Comparison of ENCODE assay signal across 21 cellular contexts in the genomic region with DNA sequence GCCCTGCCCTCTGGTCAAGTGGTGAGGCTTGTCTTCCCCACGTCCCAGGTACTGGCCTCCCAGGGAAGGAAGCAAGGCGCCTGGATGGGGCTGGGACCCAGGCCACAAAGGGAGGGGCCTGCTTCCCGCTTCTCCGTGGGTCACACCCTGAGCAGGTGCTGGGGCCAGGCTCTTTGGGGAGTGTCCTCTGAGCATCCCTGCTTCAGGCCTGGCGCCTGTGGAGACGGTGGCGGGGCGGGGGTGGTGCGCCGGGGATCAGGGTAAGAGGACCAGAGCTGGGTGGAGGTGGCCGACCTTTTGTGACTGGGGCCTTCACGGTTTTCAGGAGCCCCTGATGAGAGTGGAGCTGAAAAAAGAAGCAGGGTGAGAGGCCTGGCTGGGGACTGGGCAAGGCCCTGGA.
"Had no signal": no experiment of that assay in that cellular context is flagged by ENCODE, and none has a peak within 500 bp of the region (broad histone marks: within the 10 kb centered on the region; RNA-seq: fewer than 3 reads in every experiment).

No MANE protein-coding gene starts in this region.

- H3K27me3 ChIP-seq: breast epithelium, dorsolateral prefrontal cortex, heart left ventricle, pancreas, vagina had no signal

- H3K4me1 ChIP-seq: pancreas had no signal

- H3K27ac ChIP-seq: breast epithelium, dorsolateral prefrontal cortex, epithelial cell of prostate, heart left ventricle, pancreas, thoracic aorta, vagina, WERI-Rb-1 had no signal

- H3K4me1 Mint-ChIP-seq: activated naive CD8-positive, alpha-beta T cell treated with anti-CD3 and anti-CD28 coated beads, Interleukin-2, amount 10 ng/mL, durations not matched to agents 7 days and 5 days; central memory CD8-positive, alpha-beta T cell had no signal

- H3K4me3 ChIP-seq: breast epithelium, dorsolateral prefrontal cortex, heart left ventricle, pancreas, thoracic aorta, vagina had no signal

- H3K27me3 Mint-ChIP-seq: activated naive CD8-positive, alpha-beta T cell treated with anti-CD3 and anti-CD28 coated beads, Interleukin-2, amount 10 ng/mL, durations not matched to agents 7 days and 5 days; central memory CD8-positive, alpha-beta T cell; natural killer cell treated with Interleukin-12 subunit alpha and Interleukin-12 subunit beta and Interleukin-15 and Interleukin-18, amount 100 ng/mL, for 72 hours; type B pancreatic cell had no signal

- H3K9me3 ChIP-seq: breast epithelium, heart left ventricle, pancreas, thoracic aorta, vagina had no signal

- H3K4me3 Mint-ChIP-seq: activated naive CD4-positive, alpha-beta T cell treated with anti-CD3 and anti-CD28 coated beads for 36 hours; activated naive CD8-positive, alpha-beta T cell treated with anti-CD3 and anti-CD28 coated beads, Interleukin-2, amount 10 ng/mL, durations not matched to agents 7 days and 5 days; activated T-cell treated with anti-CD3 and anti-CD28 coated beads, Interleukin-2, amount 50 U/mL, for 72 hours; central memory CD8-positive, alpha-beta T cell; natural killer cell treated with Interleukin-12 subunit alpha and Interleukin-12 subunit beta and Interleukin-15 and Interleukin-18, amount 100 ng/mL, for 72 hours; type B pancreatic cell had no signal

- DNase-seq: activated CD8-positive, alpha-beta memory T cell treated with anti-CD3 and anti-CD28 coated beads, Interleukin-2, amount 50 U/mL, for 48 hours; activated effector memory CD4-positive, alpha-beta T cell treated with Interleukin-2 at 50 U/mL for 16 hours; activated naive CD4-positive, alpha-beta T cell treated with anti-CD3 and anti-CD28 coated beads for 36 hours; activated naive CD8-positive, alpha-beta T cell treated with anti-CD3 and anti-CD28 coated beads, Interleukin-2, amount 10 ng/mL, durations not matched to agents 7 days and 5 days; activated T-cell treated with anti-CD3 and anti-CD28 coated beads, Interleukin-2, amount 50 U/mL, for 72 hours; amniotic stem cell; dorsolateral prefrontal cortex; heart left ventricle; midbrain; pancreas; right cardiac atrium; stimulated activated CD4-positive, alpha-beta T cell treated with anti-CD3 and anti-CD28 coated beads, Interleukin-4, amount 100 ng/mL, for 24 hours; stimulated activated naive CD4-positive, alpha-beta T cell treated with Interleukin-2 at 50 U/mL for 16 hours; WERI-Rb-1 had no signal

- ATAC-seq: activated T-cell treated with anti-CD3 and anti-CD28 coated beads, Interleukin-2, amount 50 U/mL, for 72 hours; natural killer cell treated with Interleukin-12 subunit alpha and Interleukin-12 subunit beta and Interleukin-15 and Interleukin-18, amount 100 ng/mL, for 72 hours; pancreas; right cardiac atrium had no signal

- H3K9me3 Mint-ChIP-seq: activated naive CD4-positive, alpha-beta T cell treated with anti-CD3 and anti-CD28 coated beads for 36 hours; activated naive CD8-positive, alpha-beta T cell treated with anti-CD3 and anti-CD28 coated beads, Interleukin-2, amount 10 ng/mL, durations not matched to agents 7 days and 5 days; activated T-cell treated with anti-CD3 and anti-CD28 coated beads, Interleukin-2, amount 50 U/mL, for 72 hours; central memory CD8-positive, alpha-beta T cell; natural killer cell treated with Interleukin-12 subunit alpha and Interleukin-12 subunit beta and Interleukin-15 and Interleukin-18, amount 100 ng/mL, for 72 hours; type B pancreatic cell had no signal

- H3K27ac Mint-ChIP-seq: activated naive CD4-positive, alpha-beta T cell treated with anti-CD3 and anti-CD28 coated beads for 36 hours; activated naive CD8-positive, alpha-beta T cell treated with anti-CD3 and anti-CD28 coated beads, Interleukin-2, amount 10 ng/mL, durations not matched to agents 7 days and 5 days; activated T-cell treated with anti-CD3 and anti-CD28 coated beads, Interleukin-2, amount 50 U/mL, for 72 hours; natural killer cell treated with Interleukin-12 subunit alpha and Interleukin-12 subunit beta and Interleukin-15 and Interleukin-18, amount 100 ng/mL, for 72 hours; type B pancreatic cell had no signal

- H3K36me3 Mint-ChIP-seq: natural killer cell treated with Interleukin-12 subunit alpha and Interleukin-12 subunit beta and Interleukin-15 and Interleukin-18, amount 100 ng/mL, for 72 hours had no signal
